4 cellular contexts compared by ENCODE assay signal in the genomic region with DNA sequence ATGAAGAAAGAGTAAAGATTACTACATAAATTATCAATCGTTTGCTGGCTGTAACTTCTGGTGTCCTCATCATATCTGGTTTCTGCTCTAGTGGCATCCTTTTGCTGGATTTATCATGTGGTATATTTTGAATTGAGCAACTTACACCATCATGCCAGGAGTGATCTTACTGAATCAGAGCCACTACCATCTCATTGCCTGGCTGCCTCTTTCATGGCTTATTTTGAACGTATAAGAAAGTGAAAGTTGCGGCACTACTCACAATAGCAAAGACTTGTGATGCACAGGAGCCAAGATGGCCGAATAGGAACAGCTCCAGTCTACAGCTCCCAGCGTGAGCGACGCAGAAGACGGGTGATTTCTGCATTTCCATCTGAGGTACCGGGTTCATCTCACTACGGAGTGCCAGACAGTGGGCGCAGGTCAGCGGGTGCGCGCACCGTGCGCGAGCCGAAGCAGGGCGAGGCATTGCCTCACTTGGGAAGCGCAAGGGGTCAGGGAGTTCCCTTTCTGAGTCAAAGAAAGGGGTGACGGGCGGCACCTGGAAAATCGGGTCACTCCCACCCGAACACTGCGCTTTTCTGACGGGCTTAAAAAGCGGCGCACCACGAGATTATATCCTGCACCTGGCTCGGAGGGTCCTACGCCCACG. TPM values are rescaled to one million over a fixed set of nuclear protein-coding genes. Genes with fewer than 3 reads are reported as not detected.
"Had no signal": no experiment of that assay in that cellular context is flagged by ENCODE, and none has a peak within 500 bp of the region (broad histone marks: within the 10 kb centered on the region; RNA-seq: fewer than 3 reads in every experiment).

No MANE protein-coding gene starts in this region.

RNA-seq across cellular contexts. Expression of gene FIBIN, which starts 29.0 kb away (rescaled TPM):
- total RNA-seq: activated CD8-positive, alpha-beta T cell treated with anti-CD3 and anti-CD28 coated beads for 36 hours; activated naive CD8-positive, alpha-beta T cell treated with anti-CD3 and anti-CD28 coated beads for 36 hours; activated T-helper 17 cell treated with anti-CD3 and anti-CD28 coated beads, Interleukin-2, amount 50 U/mL, for 72 hours; T-cell had no signal
